In the genomic region with DNA sequence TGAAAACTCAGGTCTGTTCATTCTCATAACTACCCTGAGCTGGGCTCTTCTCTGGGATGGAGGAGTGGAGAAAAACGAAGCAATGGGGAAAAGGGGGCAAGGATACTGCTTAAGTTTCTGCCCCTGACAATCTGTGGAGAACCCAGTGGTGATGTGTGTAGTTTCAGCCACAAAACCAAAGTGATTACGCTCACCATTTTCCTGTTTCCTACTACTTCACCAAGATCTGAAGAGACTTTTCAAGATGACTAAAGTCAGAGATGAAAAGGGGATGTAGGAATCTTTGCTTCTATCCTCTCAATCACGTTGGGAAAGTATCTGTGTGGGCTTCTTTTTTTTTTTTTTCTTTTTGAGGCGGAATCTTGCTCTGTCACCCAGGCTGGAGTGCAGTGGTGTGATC, we compare ENCODE assay signal across 9 cellular contexts. TPM values are rescaled to one million over a fixed set of nuclear protein-coding genes. Genes with fewer than 3 reads are reported as not detected.
DNase-seq lines count a peak whose midpoint lies in the region; ATAC-seq and TF ChIP-seq lines count a peak whose summit lies in the region.
"Had no signal": no experiment of that assay in that cellular context is flagged by ENCODE, and none has a peak within 500 bp of the region (broad histone marks: within the 10 kb centered on the region; RNA-seq: fewer than 3 reads in every experiment).

No MANE protein-coding gene starts in this region.

- no peak for TF ChIP-seq CTCF in activated CD8-positive, alpha-beta T cell treated with anti-CD3 and anti-CD28 coated beads for 36 hours (IDR thresholded peaks at IDR 0.05)

- H3K27me3 Mint-ChIP-seq in activated CD8-positive, alpha-beta T cell treated with anti-CD3 and anti-CD28 coated beads for 36 hours: peaks cover 6% of the 10 kb centered on the region

- H3K4me1 ChIP-seq in GM23248 (ENCODE audit: insufficient read depth): no peaks in the 10 kb centered on the region

- no peaks in the 10 kb centered on the region for H3K79me2 ChIP-seq in GM23248 (ENCODE audit: insufficient read depth)

- ATAC-seq in GM18519 (IDR thresholded peaks at IDR 0.05; ENCODE audit: low FRiP score, unreplicated experiment) (peak; percentile 74), GM21360 (IDR thresholded peaks at IDR 0.05; ENCODE audit: unreplicated experiment) (peak; percentile 88), HG03039 (IDR thresholded peaks at IDR 0.05; ENCODE audit: unreplicated experiment) (peak; percentile 78)
- peak; percentile 67 for ATAC-seq in activated CD8-positive, alpha-beta T cell treated with anti-CD3 and anti-CD28 coated beads for 36 hours

- H2AFZ ChIP-seq in GM23248: no peak overlapping the region

- H3K9me3 Mint-ChIP-seq in activated CD8-positive, alpha-beta T cell treated with anti-CD3 and anti-CD28 coated beads for 36 hours: no peaks in the 10 kb centered on the region

- H4K20me1 ChIP-seq in GM23248 (ENCODE audit: insufficient read depth): no peaks in the 10 kb centered on the region

- no peaks in the 10 kb centered on the region for H3K36me3 ChIP-seq in GM23248 (ENCODE audit: low read depth)

- POLR2A ChIA-PET in activated CD8-positive, alpha-beta T cell treated with anti-CD3 and anti-CD28 coated beads for 36 hours (lab: Charles Lee): interaction anchor here (1.2 kb wide), 1 partner anchor 10 kb away, joined by 3 read pairs; no protein-coding TSS in a partner anchor

- H3K4me3 Mint-ChIP-seq in activated CD8-positive, alpha-beta T cell treated with anti-CD3 and anti-CD28 coated beads for 36 hours: no peak overlapping the region

- no peaks in the 10 kb centered on the region for H3K27me3 ChIP-seq in GM23248 (replicated peaks; ENCODE audit: insufficient read depth)

- peak; percentile 20 for DNase-seq in activated CD8-positive, alpha-beta T cell treated with anti-CD3 and anti-CD28 coated beads for 36 hours
- DNase-seq in GM23248 (no peak), Ammon's horn (ENCODE audit: low spot score) (no peak), RKO (ENCODE audit: low spot score) (no peak)
- DNase-seq in stimulated activated CD4-positive, alpha-beta T cell treated with anti-CD3 and anti-CD28 coated beads, Interleukin-4, amount 100 ng/mL, for 4 hours: no peak
- DNase-seq: IMR-90 had no signal

- no peaks in the 10 kb centered on the region for H3K36me3 Mint-ChIP-seq in activated CD8-positive, alpha-beta T cell treated with anti-CD3 and anti-CD28 coated beads for 36 hours (ENCODE audit: low read depth)

- intact Hi-C loops in activated CD8-positive, alpha-beta T cell treated with anti-CD3 and anti-CD28 coated beads for 36 hours (cut with micrococcal nuclease): no loop called here

- H3K4me3 ChIP-seq in GM23248: no peak overlapping the region

- H3F3A ChIP-seq in GM23248 (ENCODE audit: insufficient read depth): no peaks in the 10 kb centered on the region

- CTCF ChIA-PET in activated CD8-positive, alpha-beta T cell treated with anti-CD3 and anti-CD28 coated beads for 36 hours (lab: Charles Lee): no interaction called here

- in situ Hi-C loops in GM23248 (cut with MboI): no loop called here

- no peak overlapping the region for H3K27ac Mint-ChIP-seq in activated CD8-positive, alpha-beta T cell treated with anti-CD3 and anti-CD28 coated beads for 36 hours

- no peaks in the 10 kb centered on the region for H3K9me2 ChIP-seq in GM23248 (ENCODE audit: insufficient read depth)

- H3K27ac ChIP-seq in GM23248: no peak overlapping the region

- H3K4me1 Mint-ChIP-seq in activated CD8-positive, alpha-beta T cell treated with anti-CD3 and anti-CD28 coated beads for 36 hours (ENCODE audit: low read depth): peaks cover 12% of the 10 kb centered on the region

- no peak overlapping the region for H3K4me2 ChIP-seq in GM23248 (ENCODE audit: unreplicated experiment)

- 66% methylated on average over 4 of the region's 4 CpGs for WGBS in GM23248 (ENCODE audit: low coverage in 1 of 2, low lambda C conversion rate in 2 of 2, missing lambda C conversion rate in 2 of 2), 2 experiments

- no peak overlapping the region for H3K9ac ChIP-seq in GM23248

- H3K9me3 ChIP-seq in GM23248 (ENCODE audit: low read depth): no peaks in the 10 kb centered on the region

RNA-seq across cellular contexts. Expression of a gene that starts 8.3 kb away (rescaled TPM):
- 10 to 100 TPM; 79.0 to 80.3 TPM for total RNA-seq in activated CD8-positive, alpha-beta T cell treated with anti-CD3 and anti-CD28 coated beads for 36 hours
- 49.3 and 65.3 TPM in 2 replicates for total RNA-seq in GM23248 (2014; rRNA removed; shearing (Covaris generic))
- 9.0 and 10.1 TPM in 2 replicates for polyA plus RNA-seq in GM23248 (2016; fragmentation: Nextera tagmentation; extraction: Ambion mirVana)
